9 cellular contexts compared by ENCODE assay signal in genomic region chr1:20662110-20662475, GRCh38. TPM values are rescaled to one million over a fixed set of nuclear protein-coding genes. Genes with fewer than 3 reads are reported as not detected.
A peak's percentile ranks its signal among the peaks of the same experiment; 100 is the strongest.
DNase-seq lines count a peak whose midpoint lies in the region; ATAC-seq and TF ChIP-seq lines count a peak whose summit lies in the region.
"Had no signal": no experiment of that assay in that cellular context is flagged by ENCODE, and none has a peak within 500 bp of the region (broad histone marks: within the 10 kb centered on the region; RNA-seq: fewer than 3 reads in every experiment).

No MANE protein-coding gene starts in this region.

- peak overlapping the region; percentile 82 for H3K4me3 ChIP-seq in HL-60 (replicated peaks; ENCODE audit: insufficient read depth, low read length)
- H3K4me3 ChIP-seq in mucosa of rectum (ENCODE audit: low read length in 2 of 2): peak overlapping the region; percentile 68 to 94

- H3K27me3 ChIP-seq in HL-60 (ENCODE audit: insufficient read depth, poor library complexity, severe bottlenecking) (no peaks in the 10 kb centered on the region), mucosa of rectum (ENCODE audit: control insufficient read depth in 2 of 2, insufficient read depth in 2 of 2, low read length in 2 of 2) (no peaks in the 10 kb centered on the region)

- H3K27ac ChIP-seq in 22Rv1 (peak overlapping the region; percentile 65), HL-60 (replicated peaks) (peak overlapping the region; percentile 70), mucosa of rectum (ENCODE audit: low read depth in 2 of 2, low read length in 2 of 2) (peak overlapping the region in 1 of 2 donors; percentile 80)

- no peaks in the 10 kb centered on the region for H3K9me3 Mint-ChIP-seq in MCF 10A (ENCODE audit: unreplicated experiment)

- TSS peak; percentile 83 for BruUV-seq in MCF 10A (replicated peaks; lab: Mats Ljungman, UMichigan)

- H3K27ac Mint-ChIP-seq in MCF 10A (ENCODE audit: low read depth, unreplicated experiment): peak overlapping the region; percentile 69

- POLR2A ChIA-PET in MCF 10A (lab: Yijun Ruan, JAX): interaction anchor here (0.6 to 1.9 kb wide), 5 partner anchors 12 to 768 kb away, joined by 3 to 8 read pairs (median 5); partner anchors contain the start of gene HP1BP3

- CTCF ChIA-PET in MCF 10A (lab: Yijun Ruan, JAX): interaction anchor here (0.5 to 1.6 kb wide), 4 partner anchors 55 to 533 kb away, joined by 3 to 4 read pairs (median 3); no protein-coding TSS in a partner anchor

- no peaks in the 10 kb centered on the region for H3K9me3 ChIP-seq in mucosa of rectum (ENCODE audit: control insufficient read depth in 2 of 2, low read length in 2 of 2)

- H3K27me3 Mint-ChIP-seq in MCF 10A (ENCODE audit: insufficient read depth, unreplicated experiment): no peaks in the 10 kb centered on the region

- no peak for DNase-seq in HL-60 (ENCODE audit: low read depth in 1 of 2, low spot score in 1 of 2)
- no peak for DNase-seq in MCF 10A (ENCODE audit: unreplicated experiment)
- DNase-seq in NCI-H774 (lab: John Stamatoyannopoulos, UW): no peak

- peaks cover 26% of the 10 kb centered on the region for H3K4me1 Mint-ChIP-seq in MCF 10A (ENCODE audit: insufficient read depth, unreplicated experiment)

- intact Hi-C loops in MCF 10A (cut with micrococcal nuclease): no loop called here

- H3K36me3 ChIP-seq in mucosa of rectum (ENCODE audit: control insufficient read depth in 2 of 2, insufficient read depth in 2 of 2, low read length in 2 of 2): peaks cover 9 to 15% of the 10 kb centered on the region in 2 donors

- H3K9ac ChIP-seq in mucosa of rectum (ENCODE audit: low read depth in 1 of 2, low read length in 2 of 2): peak overlapping the region; percentile 67 to 81

- ATAC-seq in HG02798 (IDR thresholded peaks at IDR 0.05; ENCODE audit: poor library complexity, unreplicated experiment) (no peak), HG03045 (IDR thresholded peaks at IDR 0.05; ENCODE audit: unreplicated experiment) (no peak), GM18511 (IDR thresholded peaks at IDR 0.05; ENCODE audit: unreplicated experiment) (no peak)

- TF ChIP-seq CTCF in 22Rv1 (IDR thresholded peaks at IDR 0.05) (no peak), HL-60 (IDR thresholded peaks at IDR 0.05; ENCODE audit: insufficient read depth, low read length) (no peak), MCF 10A (IDR thresholded peaks at IDR 0.05; ENCODE audit: unreplicated experiment) (no peak)

- peaks cover 13 to 15% of the 10 kb centered on the region in 2 donors for H3K4me1 ChIP-seq in mucosa of rectum (ENCODE audit: control insufficient read depth in 2 of 2, insufficient read depth in 2 of 2, low read length in 2 of 2)

- peaks cover 23% of the 10 kb centered on the region for H3K36me3 Mint-ChIP-seq in MCF 10A (ENCODE audit: insufficient read depth, unreplicated experiment)

- peak overlapping the region; percentile 96 for H3K4me3 Mint-ChIP-seq in MCF 10A (ENCODE audit: unreplicated experiment)

RNA-seq across cellular contexts. Expression of gene DDOST, which starts 0.9 kb away (rescaled TPM):
- 292 and 397 TPM in 2 replicates for total RNA-seq in MCF 10A (2022)

RNA-seq across cellular contexts. Expression of gene PINK1, which starts 28.8 kb away (rescaled TPM):
- total RNA-seq in MCF 10A (2022): 20.9 and 26.1 TPM in 2 replicates

RNA-seq across cellular contexts. Expression of gene KIF17, which starts 55.7 kb away (rescaled TPM):
- 0.19 and 1.9 TPM in 2 replicates for total RNA-seq in MCF 10A (2022)
- total RNA-seq: T-helper 1 cell treated with Interleukin-12 subunit alpha and Interleukin-12 subunit beta and Interleukin-4 antibody, amounts not matched to agents 30 ng/mL and 1 ng/mL, for 36 hours had no signal
